ENCODE assay signal across 8 cellular contexts in the genomic region with DNA sequence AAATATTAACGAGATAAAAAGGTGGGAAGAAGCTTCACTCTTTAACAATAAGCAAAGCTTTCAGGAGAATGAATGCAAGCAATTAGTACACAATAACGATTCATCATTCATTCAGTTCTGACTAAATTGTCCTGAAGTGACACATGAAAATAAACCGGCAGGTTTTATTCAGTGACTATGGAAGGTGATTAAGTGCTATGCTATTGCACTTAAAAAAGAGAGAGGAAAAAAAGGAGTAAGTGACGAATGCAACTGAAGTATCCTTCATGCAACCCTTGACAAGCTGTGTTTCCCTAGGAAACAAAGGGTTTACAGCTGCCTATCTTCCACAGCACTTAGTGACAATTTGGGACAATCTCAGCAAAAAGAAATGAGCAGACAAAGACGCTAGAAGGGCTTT. TPM values are rescaled to one million over a fixed set of nuclear protein-coding genes. Genes with fewer than 3 reads are reported as not detected.
DNase-seq lines count a peak whose midpoint lies in the region; ATAC-seq and TF ChIP-seq lines count a peak whose summit lies in the region.

No MANE protein-coding gene starts in this region.

- no peaks in the 10 kb centered on the region for H3K27me3 ChIP-seq in spleen (replicated peaks in 1 of 7)

- H3K4me3 ChIP-seq in OCI-LY7 (ENCODE audit: low read depth, low read length, poor library complexity, severe bottlenecking) (peak overlapping the region; percentile 74), retinal pigment epithelial cell (ENCODE audit: low read length) (peak overlapping the region; percentile 48), spleen (peak overlapping the region in 2 of 8 donors; percentile 52 to 64)

- H3K27ac ChIP-seq in OCI-LY7 (ENCODE audit: low read depth, low read length, poor library complexity, severe bottlenecking) (peak overlapping the region; percentile 87), spleen (peak overlapping the region in 4 of 8 donors; percentile 72 to 82 (median 80))

- peaks cover 22% of the 10 kb centered on the region for H3K36me3 ChIP-seq in OCI-LY7 (ENCODE audit: insufficient read depth, low read length)
- H3K36me3 ChIP-seq in spleen: peaks cover 0 to 39% (median 16%) of the 10 kb centered on the region in 6 donors

- POLR2A ChIA-PET in OCI-LY7 (lab: Charles Lee): interaction anchor here (1.2 kb wide), 1 partner anchor 9 kb away, joined by 3 read pairs; no protein-coding TSS in a partner anchor

- DNase-seq in NCI-H510A treated with DMSO at 0.1 percent for 48 hours (lab: John Stamatoyannopoulos, UW) (peak; percentile 31), NCI-H510A (lab: John Stamatoyannopoulos, UW) (no peak), OCI-LY7 (ENCODE audit: low spot score) (no peak), retinal pigment epithelial cell (ENCODE audit: low read depth) (no peak), NOMO-1 (lab: John Stamatoyannopoulos, UW; ENCODE audit: unreplicated experiment in 2 of 2) (no peak), spleen (no peak)
- no peak for DNase-seq in activated CD4-positive, CD25-positive, alpha-beta regulatory T cell treated with anti-CD3 and anti-CD28 coated beads, Interleukin-2, amount 50 U/mL, for 72 hours

- H3K9me3 ChIP-seq in OCI-LY7 (ENCODE audit: low read length) (no peaks in the 10 kb centered on the region), spleen (peaks cover 0 to 27% (median 1%) of the 10 kb centered on the region in 8 donors)

- H3K4me2 ChIP-seq in OCI-LY7 (ENCODE audit: low read length): peak overlapping the region; percentile 97

- H4K20me1 ChIP-seq in OCI-LY7 (ENCODE audit: insufficient read depth, low read length): no peaks in the 10 kb centered on the region

- 69 to 79% (median 74%) methylated on average over 5 of the region's 5 CpGs for WGBS in spleen, 5 donors

- H3K79me2 ChIP-seq in OCI-LY7 (ENCODE audit: insufficient read depth, low read depth, low read length): peaks cover 19% of the 10 kb centered on the region; the same call in 1 of the 2 replicates

- peaks cover 34% of the 10 kb centered on the region for H3K4me1 ChIP-seq in OCI-LY7 (ENCODE audit: insufficient read depth, low read length, poor library complexity, severe bottlenecking)
- peaks cover 21 to 59% (median 42%) of the 10 kb centered on the region in 6 donors for H3K4me1 ChIP-seq in spleen

- H3K9me2 ChIP-seq in OCI-LY7 (ENCODE audit: insufficient read depth, low read length): no peaks in the 10 kb centered on the region

- BruUV-seq in OCI-LY7 (replicated peaks; lab: Mats Ljungman, UMichigan): TSS peak; percentile 29

- TF ChIP-seq CTCF in OCI-LY7 (conservative IDR thresholded peaks at IDR 0.05; ENCODE audit: low read length): no peak
- TF ChIP-seq CTCF in retinal pigment epithelial cell (conservative IDR thresholded peaks at IDR 0.05; ENCODE audit: low read depth, low read length): no peak
- TF ChIP-seq CTCF in spleen (IDR thresholded peaks at IDR 0.05 in 8 of 11, conservative IDR thresholded peaks at IDR 0.05 in 3 of 11): no peak

- ATAC-seq in esophagus mucosa: peak; percentile 40

- no peak overlapping the region for H2AFZ ChIP-seq in OCI-LY7 (ENCODE audit: low read length)

- intact Hi-C loops in OCI-LY7 (cut with micrococcal nuclease; ENCODE audit: unreplicated experiment) (loop anchor here (5.0 to 10.0 kb wide), 2 partner anchors 37 to 951 kb away; no protein-coding TSS in a partner anchor), spleen (cut with DNase I; ENCODE audit: low total_unique reads) (no loop called here)

- TF ChIP-seq POLR2A in spleen (IDR thresholded peaks at IDR 0.05): no peak

- CTCF ChIA-PET in OCI-LY7 (lab: Charles Lee; ENCODE audit: unreplicated experiment): interaction anchor here (1.0 to 1.2 kb wide), 2 partner anchors 55 to 57 kb away, joined by 3 read pairs; no protein-coding TSS in a partner anchor

RNA-seq across cellular contexts. Expression of gene LIG4, which starts 1.4 kb away (rescaled TPM):
- total RNA-seq in OCI-LY7 (2014; rRNA removed; shearing (Covaris generic)): 10.1 and 11.0 TPM in 2 replicates
- total RNA-seq in OCI-LY7 (2022) (15.1 and 22.7 TPM in 2 replicates), esophagus mucosa (4.6 TPM), spleen (10 to 100 TPM; 10.1 to 16.0 (median 14.8) TPM)
- 10 to 100 TPM in 1 of 3 donors, 1 to 10 TPM in 2; 9.7 to 10.0 (median 9.9) TPM for polyA plus RNA-seq in spleen

RNA-seq across cellular contexts. Expression of gene ABHD13, which starts 4.2 kb away (rescaled TPM):
- 1.4 and 2.1 TPM in 2 replicates for total RNA-seq in OCI-LY7 (2014; rRNA removed; shearing (Covaris generic))
- 3.2 and 3.3 TPM in 2 replicates for total RNA-seq in OCI-LY7 (2022)
- 3.1 TPM for total RNA-seq in esophagus mucosa
- total RNA-seq in spleen: 10 to 100 TPM; 12.0 to 22.6 (median 14.2) TPM
- polyA plus RNA-seq in spleen: 1 to 10 TPM; 4.8 to 6.3 (median 4.9) TPM

RNA-seq across cellular contexts. Expression of gene TNFSF13B, which starts 55.6 kb away (rescaled TPM):
- 0.41 TPM in 1 of 2 replicates, not detected in the other for total RNA-seq in OCI-LY7 (2014; rRNA removed; shearing (Covaris generic))
- total RNA-seq in OCI-LY7 (2022): not detected in 2 replicates
- 2.0 TPM for total RNA-seq in esophagus mucosa
- 10 to 100 TPM; 22.8 to 82.1 (median 40.2) TPM for total RNA-seq in spleen
- 10 to 100 TPM in 1 of 3 donors, 1 to 10 TPM in 2; 7.7 to 15.2 (median 7.9) TPM for polyA plus RNA-seq in spleen
